ENCODE assay signal across 1 cellular context in the genomic region with DNA sequence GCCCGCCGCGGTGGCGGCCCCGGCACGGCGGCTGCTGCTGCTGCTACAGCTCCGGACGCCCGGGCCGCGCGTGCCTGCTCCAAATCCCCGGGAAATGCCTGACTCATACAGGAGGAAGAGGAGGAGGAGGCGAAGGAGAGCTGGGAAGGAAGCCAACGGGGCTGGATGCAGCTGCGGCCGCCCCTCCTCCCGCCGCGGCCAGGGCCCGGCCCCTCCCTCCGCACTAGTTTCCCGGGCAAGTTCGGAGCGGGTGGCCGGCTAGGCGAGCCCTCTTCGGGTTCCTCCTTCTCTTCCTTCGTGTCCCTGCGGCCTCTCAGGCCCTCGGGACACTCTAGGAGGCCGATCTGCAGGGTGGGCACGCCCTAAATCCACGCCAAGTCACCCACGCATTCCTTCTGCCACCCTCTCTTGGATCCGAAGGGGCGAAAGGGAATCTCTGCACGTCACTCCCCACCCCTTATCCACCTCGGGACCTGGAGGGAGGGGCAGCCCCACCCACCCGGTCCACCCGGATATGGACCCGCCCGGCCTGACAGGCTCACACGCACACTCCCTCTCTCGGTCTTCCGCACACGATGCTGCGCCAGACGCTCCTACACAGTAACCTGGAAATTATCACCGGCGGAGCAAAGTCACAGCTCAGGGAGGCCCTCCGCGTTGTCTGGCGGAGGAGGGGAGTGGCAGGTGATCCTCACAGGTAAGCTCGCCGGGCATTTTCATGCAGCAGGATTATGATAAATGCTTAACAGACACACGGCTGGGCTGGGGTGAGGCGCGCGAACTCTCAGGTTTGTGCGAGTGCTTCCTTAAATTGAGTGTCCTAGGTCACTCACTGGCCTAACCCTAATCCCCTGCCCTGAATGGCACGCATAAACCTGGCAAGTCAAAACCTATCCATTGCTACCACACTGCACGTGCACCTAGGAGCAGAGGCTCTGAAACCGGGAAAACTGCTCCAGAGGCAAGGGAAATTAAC.
A peak's percentile ranks its signal among the peaks of the same experiment; 100 is the strongest.
TF ChIP-seq lines count a peak whose summit lies in the region.

A gene with protein sequence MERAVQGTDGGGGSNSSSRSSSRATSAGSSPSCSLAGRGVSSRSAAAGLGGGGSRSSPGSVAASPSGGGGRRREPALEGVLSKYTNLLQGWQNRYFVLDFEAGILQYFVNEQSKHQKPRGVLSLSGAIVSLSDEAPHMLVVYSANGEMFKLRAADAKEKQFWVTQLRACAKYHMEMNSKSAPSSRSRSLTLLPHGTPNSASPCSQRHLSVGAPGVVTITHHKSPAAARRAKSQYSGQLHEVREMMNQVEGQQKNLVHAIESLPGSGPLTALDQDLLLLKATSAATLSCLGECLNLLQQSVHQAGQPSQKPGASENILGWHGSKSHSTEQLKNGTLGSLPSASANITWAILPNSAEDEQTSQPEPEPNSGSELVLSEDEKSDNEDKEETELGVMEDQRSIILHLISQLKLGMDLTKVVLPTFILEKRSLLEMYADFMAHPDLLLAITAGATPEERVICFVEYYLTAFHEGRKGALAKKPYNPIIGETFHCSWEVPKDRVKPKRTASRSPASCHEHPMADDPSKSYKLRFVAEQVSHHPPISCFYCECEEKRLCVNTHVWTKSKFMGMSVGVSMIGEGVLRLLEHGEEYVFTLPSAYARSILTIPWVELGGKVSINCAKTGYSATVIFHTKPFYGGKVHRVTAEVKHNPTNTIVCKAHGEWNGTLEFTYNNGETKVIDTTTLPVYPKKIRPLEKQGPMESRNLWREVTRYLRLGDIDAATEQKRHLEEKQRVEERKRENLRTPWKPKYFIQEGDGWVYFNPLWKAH (minus strand): TSS at position 57 of the 976 bp plus-strand sequence. CDS start 83 bp downstream, outside the sequence.
A gene (plus strand): TSS at position 545 of the 976 bp plus-strand sequence. CDS start 7,330 bp downstream, outside the sequence.

TF ChIP-seq in HepG2, 621 proteins besides CTCF, POLR2A, EP300 and RAD21 (continued from another document and continues in another):
- TF ChIP-seq, protein P1, sequence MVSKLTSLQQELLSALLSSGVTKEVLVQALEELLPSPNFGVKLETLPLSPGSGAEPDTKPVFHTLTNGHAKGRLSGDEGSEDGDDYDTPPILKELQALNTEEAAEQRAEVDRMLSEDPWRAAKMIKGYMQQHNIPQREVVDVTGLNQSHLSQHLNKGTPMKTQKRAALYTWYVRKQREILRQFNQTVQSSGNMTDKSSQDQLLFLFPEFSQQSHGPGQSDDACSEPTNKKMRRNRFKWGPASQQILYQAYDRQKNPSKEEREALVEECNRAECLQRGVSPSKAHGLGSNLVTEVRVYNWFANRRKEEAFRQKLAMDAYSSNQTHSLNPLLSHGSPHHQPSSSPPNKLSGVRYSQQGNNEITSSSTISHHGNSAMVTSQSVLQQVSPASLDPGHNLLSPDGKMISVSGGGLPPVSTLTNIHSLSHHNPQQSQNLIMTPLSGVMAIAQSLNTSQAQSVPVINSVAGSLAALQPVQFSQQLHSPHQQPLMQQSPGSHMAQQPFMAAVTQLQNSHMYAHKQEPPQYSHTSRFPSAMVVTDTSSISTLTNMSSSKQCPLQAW (CRISPR knock-in tag; IDR thresholded peaks at IDR 0.05): no peak
- TF ChIP-seq SSRP1 (CRISPR knock-in tag; IDR thresholded peaks at IDR 0.05): no peak
- no peak for TF ChIP-seq ZNF468 (CRISPR knock-in tag; IDR thresholded peaks at IDR 0.05)
- no peak for TF ChIP-seq RAD51 (IDR thresholded peaks at IDR 0.05; ENCODE audit: borderline replicate concordance)
- TF ChIP-seq SUZ12 (IDR thresholded peaks at IDR 0.05; ENCODE audit: low read depth, low read length): no peak
- no peak for TF ChIP-seq EHMT2 (IDR thresholded peaks at IDR 0.05; ENCODE audit: borderline replicate concordance, low read depth, low read length)
- TF ChIP-seq, protein P2, sequence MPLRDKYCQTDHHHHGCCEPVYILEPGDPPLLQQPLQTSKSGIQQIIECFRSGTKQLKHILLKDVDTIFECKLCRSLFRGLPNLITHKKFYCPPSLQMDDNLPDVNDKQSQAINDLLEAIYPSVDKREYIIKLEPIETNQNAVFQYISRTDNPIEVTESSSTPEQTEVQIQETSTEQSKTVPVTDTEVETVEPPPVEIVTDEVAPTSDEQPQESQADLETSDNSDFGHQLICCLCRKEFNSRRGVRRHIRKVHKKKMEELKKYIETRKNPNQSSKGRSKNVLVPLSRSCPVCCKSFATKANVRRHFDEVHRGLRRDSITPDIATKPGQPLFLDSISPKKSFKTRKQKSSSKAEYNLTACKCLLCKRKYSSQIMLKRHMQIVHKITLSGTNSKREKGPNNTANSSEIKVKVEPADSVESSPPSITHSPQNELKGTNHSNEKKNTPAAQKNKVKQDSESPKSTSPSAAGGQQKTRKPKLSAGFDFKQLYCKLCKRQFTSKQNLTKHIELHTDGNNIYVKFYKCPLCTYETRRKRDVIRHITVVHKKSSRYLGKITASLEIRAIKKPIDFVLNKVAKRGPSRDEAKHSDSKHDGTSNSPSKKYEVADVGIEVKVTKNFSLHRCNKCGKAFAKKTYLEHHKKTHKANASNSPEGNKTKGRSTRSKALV (CRISPR knock-in tag; IDR thresholded peaks at IDR 0.05): no peak
- TF ChIP-seq SOX5 (CRISPR knock-in tag; IDR thresholded peaks at IDR 0.05; ENCODE audit: borderline replicate concordance): peak; percentile 15; the same call in 1 of the 2 replicates
- TF ChIP-seq, protein P3, sequence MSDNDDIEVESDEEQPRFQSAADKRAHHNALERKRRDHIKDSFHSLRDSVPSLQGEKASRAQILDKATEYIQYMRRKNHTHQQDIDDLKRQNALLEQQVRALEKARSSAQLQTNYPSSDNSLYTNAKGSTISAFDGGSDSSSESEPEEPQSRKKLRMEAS (IDR thresholded peaks at IDR 0.05): peak; percentile 54; the same call in 1 of the 2 replicates
- no peak for TF ChIP-seq ZNF788 (CRISPR knock-in tag; IDR thresholded peaks at IDR 0.05; ENCODE audit: borderline replicate concordance)
- TF ChIP-seq, protein P4, sequence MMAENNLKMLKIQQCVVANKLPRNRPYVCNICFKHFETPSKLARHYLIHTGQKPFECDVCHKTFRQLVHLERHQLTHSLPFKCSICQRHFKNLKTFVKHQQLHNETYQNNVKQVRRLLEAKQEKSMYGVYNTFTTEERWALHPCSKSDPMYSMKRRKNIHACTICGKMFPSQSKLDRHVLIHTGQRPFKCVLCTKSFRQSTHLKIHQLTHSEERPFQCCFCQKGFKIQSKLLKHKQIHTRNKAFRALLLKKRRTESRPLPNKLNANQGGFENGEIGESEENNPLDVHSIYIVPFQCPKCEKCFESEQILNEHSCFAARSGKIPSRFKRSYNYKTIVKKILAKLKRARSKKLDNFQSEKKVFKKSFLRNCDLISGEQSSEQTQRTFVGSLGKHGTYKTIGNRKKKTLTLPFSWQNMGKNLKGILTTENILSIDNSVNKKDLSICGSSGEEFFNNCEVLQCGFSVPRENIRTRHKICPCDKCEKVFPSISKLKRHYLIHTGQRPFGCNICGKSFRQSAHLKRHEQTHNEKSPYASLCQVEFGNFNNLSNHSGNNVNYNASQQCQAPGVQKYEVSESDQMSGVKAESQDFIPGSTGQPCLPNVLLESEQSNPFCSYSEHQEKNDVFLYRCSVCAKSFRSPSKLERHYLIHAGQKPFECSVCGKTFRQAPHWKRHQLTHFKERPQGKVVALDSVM (CRISPR knock-in tag; IDR thresholded peaks at IDR 0.05): no peak; the same call in 1 of the 2 replicates
- no peak for TF ChIP-seq HNF4G (IDR thresholded peaks at IDR 0.05; ENCODE audit: borderline replicate concordance, low read depth, low read length)
- 0 out of 2 replicates have a peak, but pooled peaks have one; percentile 2 for TF ChIP-seq HNF4G (CRISPR knock-in tag; IDR thresholded peaks at IDR 0.05; ENCODE audit: borderline replicate concordance, low read depth)
- TF ChIP-seq, protein P5, sequence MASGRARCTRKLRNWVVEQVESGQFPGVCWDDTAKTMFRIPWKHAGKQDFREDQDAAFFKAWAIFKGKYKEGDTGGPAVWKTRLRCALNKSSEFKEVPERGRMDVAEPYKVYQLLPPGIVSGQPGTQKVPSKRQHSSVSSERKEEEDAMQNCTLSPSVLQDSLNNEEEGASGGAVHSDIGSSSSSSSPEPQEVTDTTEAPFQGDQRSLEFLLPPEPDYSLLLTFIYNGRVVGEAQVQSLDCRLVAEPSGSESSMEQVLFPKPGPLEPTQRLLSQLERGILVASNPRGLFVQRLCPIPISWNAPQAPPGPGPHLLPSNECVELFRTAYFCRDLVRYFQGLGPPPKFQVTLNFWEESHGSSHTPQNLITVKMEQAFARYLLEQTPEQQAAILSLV (CRISPR knock-in tag; IDR thresholded peaks at IDR 0.05; ENCODE audit: borderline replicate concordance): no peak
- no peak for TF ChIP-seq SNAPC2 (CRISPR knock-in tag; IDR thresholded peaks at IDR 0.05)
- peak; percentile 65; the same call in 1 of the 2 replicates for TF ChIP-seq KDM2A (CRISPR knock-in tag; IDR thresholded peaks at IDR 0.05; ENCODE audit: borderline replicate concordance, low read depth)
- 0 out of 2 replicates have a peak, but pooled peaks have one; percentile 66 for TF ChIP-seq ZNF292 (CRISPR knock-in tag; IDR thresholded peaks at IDR 0.05; ENCODE audit: borderline replicate concordance, low read depth)
- peak; percentile 75 for TF ChIP-seq FOSL2 (CRISPR knock-in tag; IDR thresholded peaks at IDR 0.05)
- peak; percentile 33 for TF ChIP-seq CCAR2 (optimal IDR thresholded peaks at IDR 0.05; ENCODE audit: low read depth, low read length)
- TF ChIP-seq, protein P6, sequence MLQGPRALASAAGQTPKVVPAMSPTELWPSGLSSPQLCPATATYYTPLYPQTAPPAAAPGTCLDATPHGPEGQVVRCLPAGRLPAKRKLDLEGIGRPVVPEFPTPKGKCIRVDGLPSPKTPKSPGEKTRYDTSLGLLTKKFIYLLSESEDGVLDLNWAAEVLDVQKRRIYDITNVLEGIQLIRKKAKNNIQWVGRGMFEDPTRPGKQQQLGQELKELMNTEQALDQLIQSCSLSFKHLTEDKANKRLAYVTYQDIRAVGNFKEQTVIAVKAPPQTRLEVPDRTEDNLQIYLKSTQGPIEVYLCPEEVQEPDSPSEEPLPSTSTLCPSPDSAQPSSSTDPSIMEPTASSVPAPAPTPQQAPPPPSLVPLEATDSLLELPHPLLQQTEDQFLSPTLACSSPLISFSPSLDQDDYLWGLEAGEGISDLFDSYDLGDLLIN (CRISPR knock-in tag; IDR thresholded peaks at IDR 0.05; ENCODE audit: borderline replicate concordance): no peak
- no peak for TF ChIP-seq ZNF530 (CRISPR knock-in tag; IDR thresholded peaks at IDR 0.05; ENCODE audit: low read depth)
- TF ChIP-seq ZNF775 (CRISPR knock-in tag; IDR thresholded peaks at IDR 0.05; ENCODE audit: borderline replicate concordance): no peak
- no peak for TF ChIP-seq TRIM24 (CRISPR knock-in tag; IDR thresholded peaks at IDR 0.05)
- no peak for TF ChIP-seq ZNF256 (CRISPR knock-in tag; conservative IDR thresholded peaks at IDR 0.05)
- TF ChIP-seq LCORL (IDR thresholded peaks at IDR 0.05): no peak
- TF ChIP-seq LCORL (CRISPR knock-in tag; IDR thresholded peaks at IDR 0.05): peak; percentile 77
- no peak for TF ChIP-seq MAFK (conservative IDR thresholded peaks at IDR 0.05 in 1 of 2, IDR thresholded peaks at IDR 0.05 in 1 of 2; ENCODE audit: low read length in 2 of 2)
- TF ChIP-seq NFKB2 (CRISPR knock-in tag; IDR thresholded peaks at IDR 0.05; ENCODE audit: borderline replicate concordance): no peak; the same call in 1 of the 2 replicates
- no peak for TF ChIP-seq MBD4 (IDR thresholded peaks at IDR 0.05; ENCODE audit: borderline replicate concordance, low read length)
- TF ChIP-seq, protein P7, sequence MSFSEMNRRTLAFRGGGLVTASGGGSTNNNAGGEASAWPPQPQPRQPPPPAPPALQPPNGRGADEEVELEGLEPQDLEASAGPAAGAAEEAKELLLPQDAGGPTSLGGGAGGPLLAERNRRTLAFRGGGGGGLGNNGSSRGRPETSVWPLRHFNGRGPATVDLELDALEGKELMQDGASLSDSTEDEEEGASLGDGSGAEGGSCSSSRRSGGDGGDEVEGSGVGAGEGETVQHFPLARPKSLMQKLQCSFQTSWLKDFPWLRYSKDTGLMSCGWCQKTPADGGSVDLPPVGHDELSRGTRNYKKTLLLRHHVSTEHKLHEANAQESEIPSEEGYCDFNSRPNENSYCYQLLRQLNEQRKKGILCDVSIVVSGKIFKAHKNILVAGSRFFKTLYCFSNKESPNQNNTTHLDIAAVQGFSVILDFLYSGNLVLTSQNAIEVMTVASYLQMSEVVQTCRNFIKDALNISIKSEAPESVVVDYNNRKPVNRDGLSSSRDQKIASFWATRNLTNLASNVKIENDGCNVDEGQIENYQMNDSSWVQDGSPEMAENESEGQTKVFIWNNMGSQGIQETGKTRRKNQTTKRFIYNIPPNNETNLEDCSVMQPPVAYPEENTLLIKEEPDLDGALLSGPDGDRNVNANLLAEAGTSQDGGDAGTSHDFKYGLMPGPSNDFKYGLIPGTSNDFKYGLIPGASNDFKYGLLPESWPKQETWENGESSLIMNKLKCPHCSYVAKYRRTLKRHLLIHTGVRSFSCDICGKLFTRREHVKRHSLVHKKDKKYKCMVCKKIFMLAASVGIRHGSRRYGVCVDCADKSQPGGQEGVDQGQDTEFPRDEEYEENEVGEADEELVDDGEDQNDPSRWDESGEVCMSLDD (CRISPR knock-in tag; IDR thresholded peaks at IDR 0.05; ENCODE audit: borderline replicate concordance): no peak
- no peak for TF ChIP-seq NR2F1 (CRISPR knock-in tag; IDR thresholded peaks at IDR 0.05)
- TF ChIP-seq, protein P8, sequence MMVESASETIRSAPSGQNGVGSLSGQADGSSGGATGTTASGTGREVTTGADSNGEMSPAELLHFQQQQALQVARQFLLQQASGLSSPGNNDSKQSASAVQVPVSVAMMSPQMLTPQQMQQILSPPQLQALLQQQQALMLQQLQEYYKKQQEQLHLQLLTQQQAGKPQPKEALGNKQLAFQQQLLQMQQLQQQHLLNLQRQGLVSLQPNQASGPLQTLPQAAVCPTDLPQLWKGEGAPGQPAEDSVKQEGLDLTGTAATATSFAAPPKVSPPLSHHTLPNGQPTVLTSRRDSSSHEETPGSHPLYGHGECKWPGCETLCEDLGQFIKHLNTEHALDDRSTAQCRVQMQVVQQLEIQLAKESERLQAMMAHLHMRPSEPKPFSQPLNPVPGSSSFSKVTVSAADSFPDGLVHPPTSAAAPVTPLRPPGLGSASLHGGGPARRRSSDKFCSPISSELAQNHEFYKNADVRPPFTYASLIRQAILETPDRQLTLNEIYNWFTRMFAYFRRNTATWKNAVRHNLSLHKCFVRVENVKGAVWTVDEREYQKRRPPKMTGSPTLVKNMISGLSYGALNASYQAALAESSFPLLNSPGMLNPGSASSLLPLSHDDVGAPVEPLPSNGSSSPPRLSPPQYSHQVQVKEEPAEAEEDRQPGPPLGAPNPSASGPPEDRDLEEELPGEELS (CRISPR knock-in tag; IDR thresholded peaks at IDR 0.05): no peak; the same call in none of the 2 replicates
- no peak for TF ChIP-seq RFX3 (CRISPR knock-in tag; IDR thresholded peaks at IDR 0.05)
- TF ChIP-seq RBM22 (optimal IDR thresholded peaks at IDR 0.05; ENCODE audit: low read length): no peak
- TF ChIP-seq POLR2G (IDR thresholded peaks at IDR 0.05; ENCODE audit: low read depth, low read length): peak; percentile 74
- TF ChIP-seq ZFP36 (IDR thresholded peaks at IDR 0.05; ENCODE audit: borderline replicate concordance, low read depth, low read length, partially characterized antibody): no peak
- no peak for TF ChIP-seq IKZF4 (CRISPR knock-in tag; IDR thresholded peaks at IDR 0.05; ENCODE audit: borderline replicate concordance, low read depth, not compliant biosample characterization)
- no peak for TF ChIP-seq ATF1 (CRISPR knock-in tag; IDR thresholded peaks at IDR 0.05)
- TF ChIP-seq REXO4 (CRISPR knock-in tag; IDR thresholded peaks at IDR 0.05; ENCODE audit: borderline replicate concordance): no peak
